ENCODE assay signal across 17 cellular contexts in the genomic region with DNA sequence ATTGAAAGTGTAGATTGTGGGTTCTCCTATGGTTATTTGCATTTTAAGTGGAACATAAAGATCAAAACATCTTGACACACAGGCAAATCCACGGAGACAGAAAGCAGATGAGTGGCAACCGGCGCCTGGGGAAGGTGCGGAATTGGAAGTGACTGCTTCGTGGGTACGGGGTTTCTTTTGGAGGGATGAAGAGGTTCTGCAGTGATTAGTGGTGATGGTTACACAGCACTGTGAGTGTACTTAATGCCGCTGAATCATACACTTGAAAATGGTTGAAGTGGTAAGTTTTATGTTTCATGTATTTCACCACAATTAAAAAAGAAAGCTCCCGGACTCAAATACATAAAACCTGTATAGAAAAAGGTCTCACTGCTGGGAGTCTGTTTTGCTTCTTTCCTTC. TPM values are rescaled to one million over a fixed set of nuclear protein-coding genes. Genes with fewer than 3 reads are reported as not detected.
"Had no signal": no experiment of that assay in that cellular context is flagged by ENCODE, and none has a peak within 500 bp of the region (broad histone marks: within the 10 kb centered on the region; RNA-seq: fewer than 3 reads in every experiment).

No MANE protein-coding gene starts in this region.

- H3K4me3 Mint-ChIP-seq: activated CD8-positive, alpha-beta memory T cell treated with anti-CD3 and anti-CD28 coated beads, Interleukin-2, amount 10 ng/mL, durations not matched to agents 7 days and 5 days; activated naive CD8-positive, alpha-beta T cell treated with anti-CD3 and anti-CD28 coated beads, Interleukin-2, amount 50 U/mL, for 24 hours; activated T-cell treated with anti-CD3 and anti-CD28 coated beads, Interleukin-2, amount 50 U/mL, for 24 hours; nephron progenitor cell; stimulated activated naive B cell treated with anti-CD40 and anti-IgM and Interleukin-4, amounts not matched to agents 10 μg/mL and 1 μg/mL and 100 μg/mL, for 72 hours had no signal

- DNase-seq: activated CD4-positive, alpha-beta T cell treated with anti-CD3 and anti-CD28 coated beads for 1 hour; activated CD4-positive, alpha-beta T cell treated with anti-CD3 and anti-CD28 coated beads, Interleukin-2, amount 50 U/mL, for 48 hours; activated CD8-positive, alpha-beta memory T cell treated with anti-CD3 and anti-CD28 coated beads, Interleukin-2, amount 10 ng/mL, durations not matched to agents 7 days and 5 days; activated naive CD8-positive, alpha-beta T cell treated with anti-CD3 and anti-CD28 coated beads, Interleukin-2, amount 50 U/mL, for 24 hours; activated T-cell treated with anti-CD3 and anti-CD28 coated beads, Interleukin-2, amount 50 U/mL, for 24 hours; colonic mucosa; effector CD8-positive, alpha-beta T cell; islet precursor cell; left ventricle myocardium inferior; nephron progenitor cell; spleen; stimulated activated CD4-positive, alpha-beta T cell treated with anti-CD3 and anti-CD28 coated beads, Interleukin-1b, Interleukin-23, amount 100 ng/mL, for 48 hours; stimulated activated naive B cell treated with anti-CD40 and anti-IgM and Interleukin-4, amounts not matched to agents 10 μg/mL and 1 μg/mL and 100 μg/mL, for 72 hours; T-helper 9 cell had no signal

- H3K36me3 Mint-ChIP-seq: activated CD8-positive, alpha-beta memory T cell treated with anti-CD3 and anti-CD28 coated beads, Interleukin-2, amount 10 ng/mL, durations not matched to agents 7 days and 5 days; stimulated activated naive B cell treated with anti-CD40 and anti-IgM and Interleukin-4, amounts not matched to agents 10 μg/mL and 1 μg/mL and 100 μg/mL, for 72 hours had no signal

- H3K9me3 Mint-ChIP-seq: activated naive CD8-positive, alpha-beta T cell treated with anti-CD3 and anti-CD28 coated beads, Interleukin-2, amount 50 U/mL, for 24 hours; activated T-cell treated with anti-CD3 and anti-CD28 coated beads, Interleukin-2, amount 50 U/mL, for 24 hours; nephron progenitor cell; stimulated activated naive B cell treated with anti-CD40 and anti-IgM and Interleukin-4, amounts not matched to agents 10 μg/mL and 1 μg/mL and 100 μg/mL, for 72 hours had no signal

- H3K27ac Mint-ChIP-seq: activated CD8-positive, alpha-beta memory T cell treated with anti-CD3 and anti-CD28 coated beads, Interleukin-2, amount 10 ng/mL, durations not matched to agents 7 days and 5 days; activated naive CD8-positive, alpha-beta T cell treated with anti-CD3 and anti-CD28 coated beads, Interleukin-2, amount 50 U/mL, for 24 hours; activated T-cell treated with anti-CD3 and anti-CD28 coated beads, Interleukin-2, amount 50 U/mL, for 24 hours; nephron progenitor cell; stimulated activated naive B cell treated with anti-CD40 and anti-IgM and Interleukin-4, amounts not matched to agents 10 μg/mL and 1 μg/mL and 100 μg/mL, for 72 hours had no signal

- H3K4me1 Mint-ChIP-seq: activated CD8-positive, alpha-beta memory T cell treated with anti-CD3 and anti-CD28 coated beads, Interleukin-2, amount 10 ng/mL, durations not matched to agents 7 days and 5 days; activated naive CD8-positive, alpha-beta T cell treated with anti-CD3 and anti-CD28 coated beads, Interleukin-2, amount 50 U/mL, for 24 hours; nephron progenitor cell; stimulated activated naive B cell treated with anti-CD40 and anti-IgM and Interleukin-4, amounts not matched to agents 10 μg/mL and 1 μg/mL and 100 μg/mL, for 72 hours had no signal

- H3K27me3 Mint-ChIP-seq: activated naive CD8-positive, alpha-beta T cell treated with anti-CD3 and anti-CD28 coated beads, Interleukin-2, amount 50 U/mL, for 24 hours; activated T-cell treated with anti-CD3 and anti-CD28 coated beads, Interleukin-2, amount 50 U/mL, for 24 hours had no signal

- ATAC-seq: activated CD8-positive, alpha-beta memory T cell treated with anti-CD3 and anti-CD28 coated beads, Interleukin-2, amount 10 ng/mL, durations not matched to agents 7 days and 5 days; activated naive CD8-positive, alpha-beta T cell treated with anti-CD3 and anti-CD28 coated beads, Interleukin-2, amount 50 U/mL, for 24 hours; gastroesophageal sphincter; sciatic nerve; stimulated activated naive B cell treated with anti-CD40 and anti-IgM and Interleukin-4, amounts not matched to agents 10 μg/mL and 1 μg/mL and 100 μg/mL, for 72 hours had no signal

RNA-seq across cellular contexts. Expression of a gene that starts 59.2 kb away (rescaled TPM):
- total RNA-seq: activated CD8-positive, alpha-beta memory T cell treated with anti-CD3 and anti-CD28 coated beads, Interleukin-2, amount 10 ng/mL, durations not matched to agents 7 days and 5 days; pulmonary artery endothelial cell had no signal
